1 cellular context compared by ENCODE assay signal in the genomic region with DNA sequence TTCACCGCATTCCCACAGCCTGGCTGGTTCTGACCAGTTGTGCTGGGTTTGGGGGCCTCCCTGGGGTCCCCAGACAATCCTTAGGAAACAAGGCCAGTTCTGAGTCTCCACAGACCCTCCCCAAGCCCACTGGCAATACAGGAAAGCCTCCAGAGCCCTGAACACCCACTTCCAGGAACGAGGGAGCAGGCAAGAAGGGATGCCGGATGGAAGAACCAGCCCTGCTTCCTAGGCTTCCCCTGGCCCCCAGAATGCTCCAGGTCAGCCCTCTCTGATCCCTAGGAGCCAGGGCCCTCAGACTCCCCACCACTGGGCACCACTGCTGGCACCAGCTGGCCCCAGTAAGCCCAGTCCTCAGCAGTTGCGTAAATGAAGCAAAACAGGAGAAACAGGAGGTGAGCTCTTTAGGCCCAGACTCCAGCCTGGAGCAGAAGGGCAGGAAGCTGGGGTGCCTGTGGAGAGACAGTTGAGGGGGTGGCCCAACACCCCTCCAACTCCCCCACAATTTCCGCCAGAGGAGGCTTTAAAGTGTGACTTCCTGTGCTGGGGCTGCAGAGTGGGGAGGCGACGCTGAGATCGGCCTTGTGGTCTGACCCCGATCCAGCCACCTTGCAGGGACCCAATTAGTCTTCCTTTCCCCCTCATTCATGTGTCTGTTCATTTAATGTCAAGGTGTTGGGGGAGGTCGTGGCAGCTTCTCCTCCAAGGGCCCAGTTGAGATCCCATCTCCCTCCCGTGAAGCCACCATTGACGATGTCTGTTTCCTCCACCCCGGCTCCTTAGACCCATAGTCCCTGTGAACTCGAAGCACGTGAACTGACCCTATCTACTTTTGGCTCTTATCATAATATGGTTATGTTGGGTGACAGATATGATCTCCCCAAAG.
TF ChIP-seq lines count a peak whose summit lies in the region.

No MANE protein-coding gene starts in this region.

TF ChIP-seq in A549, 52 proteins besides CTCF, POLR2A, EP300 and RAD21:
- TF ChIP-seq TFCP2L1 (CRISPR knock-in tag; IDR thresholded peaks at IDR 0.05) (0 out of 2 replicates have a peak, but pooled peaks have one; percentile 12), HDAC2 (IDR thresholded peaks at IDR 0.05) (no peak), JUN (IDR thresholded peaks at IDR 0.05) (peak in 1 of 2 experiments; percentile 91; a peak in 4 of 5 replicates), CBX2 (IDR thresholded peaks at IDR 0.05; ENCODE audit: borderline replicate concordance, low read depth) (no peak), NFE2L2 (conservative IDR thresholded peaks at IDR 0.05; ENCODE audit: low read length) (no peak), ZNF302 (CRISPR knock-in tag; IDR thresholded peaks at IDR 0.05) (peak; percentile 60; the same call in 1 of the 2 replicates), ESRRA (IDR thresholded peaks at IDR 0.05; ENCODE audit: borderline replicate concordance, low read length) (no peak), HOXB5 (CRISPR knock-in tag; IDR thresholded peaks at IDR 0.05) (peak; percentile 25), KDM5A (IDR thresholded peaks at IDR 0.05) (no peak), RNF2 (IDR thresholded peaks at IDR 0.05; ENCODE audit: borderline replicate concordance, low read depth) (no peak), CEBPB (IDR thresholded peaks at IDR 0.05) (peak; percentile 33 to 70; a peak in 2 of 4 replicates), JUNB (IDR thresholded peaks at IDR 0.05) (no peak), FOXS1 (CRISPR knock-in tag; IDR thresholded peaks at IDR 0.05) (peak; percentile 7; the same call in 1 of the 2 replicates), FOSB (CRISPR knock-in tag; IDR thresholded peaks at IDR 0.05) (peak; percentile 3; the same call in 1 of the 2 replicates), HOXB13 (CRISPR knock-in tag; IDR thresholded peaks at IDR 0.05; ENCODE audit: low read depth) (peak; percentile 57; the same call in 1 of the 2 replicates), CHD2 (IDR thresholded peaks at IDR 0.05; ENCODE audit: low read length, partially characterized antibody) (peak; percentile 7), TP53 (CRISPR knock-in tag; IDR thresholded peaks at IDR 0.05) (peak; percentile 62; the same call in 1 of the 2 replicates), EHF (CRISPR knock-in tag; IDR thresholded peaks at IDR 0.05) (peak; percentile 26), GATA3 (IDR thresholded peaks at IDR 0.05; ENCODE audit: borderline replicate concordance) (peak; percentile 19; the same call in 1 of the 2 replicates), HEYL (CRISPR knock-in tag; IDR thresholded peaks at IDR 0.05) (no peak), FOSL2 (IDR thresholded peaks at IDR 0.05) (no peak), FOSL2 (CRISPR knock-in tag; IDR thresholded peaks at IDR 0.05) (no peak), HOXA7 (CRISPR knock-in tag; IDR thresholded peaks at IDR 0.05) (peak; percentile 54; the same call in 1 of the 2 replicates)
- TF ChIP-seq, protein P1, sequence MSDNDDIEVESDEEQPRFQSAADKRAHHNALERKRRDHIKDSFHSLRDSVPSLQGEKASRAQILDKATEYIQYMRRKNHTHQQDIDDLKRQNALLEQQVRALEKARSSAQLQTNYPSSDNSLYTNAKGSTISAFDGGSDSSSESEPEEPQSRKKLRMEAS (IDR thresholded peaks at IDR 0.05): peak; percentile 50; the same call in 1 of the 2 replicates
- TF ChIP-seq, protein P2, sequence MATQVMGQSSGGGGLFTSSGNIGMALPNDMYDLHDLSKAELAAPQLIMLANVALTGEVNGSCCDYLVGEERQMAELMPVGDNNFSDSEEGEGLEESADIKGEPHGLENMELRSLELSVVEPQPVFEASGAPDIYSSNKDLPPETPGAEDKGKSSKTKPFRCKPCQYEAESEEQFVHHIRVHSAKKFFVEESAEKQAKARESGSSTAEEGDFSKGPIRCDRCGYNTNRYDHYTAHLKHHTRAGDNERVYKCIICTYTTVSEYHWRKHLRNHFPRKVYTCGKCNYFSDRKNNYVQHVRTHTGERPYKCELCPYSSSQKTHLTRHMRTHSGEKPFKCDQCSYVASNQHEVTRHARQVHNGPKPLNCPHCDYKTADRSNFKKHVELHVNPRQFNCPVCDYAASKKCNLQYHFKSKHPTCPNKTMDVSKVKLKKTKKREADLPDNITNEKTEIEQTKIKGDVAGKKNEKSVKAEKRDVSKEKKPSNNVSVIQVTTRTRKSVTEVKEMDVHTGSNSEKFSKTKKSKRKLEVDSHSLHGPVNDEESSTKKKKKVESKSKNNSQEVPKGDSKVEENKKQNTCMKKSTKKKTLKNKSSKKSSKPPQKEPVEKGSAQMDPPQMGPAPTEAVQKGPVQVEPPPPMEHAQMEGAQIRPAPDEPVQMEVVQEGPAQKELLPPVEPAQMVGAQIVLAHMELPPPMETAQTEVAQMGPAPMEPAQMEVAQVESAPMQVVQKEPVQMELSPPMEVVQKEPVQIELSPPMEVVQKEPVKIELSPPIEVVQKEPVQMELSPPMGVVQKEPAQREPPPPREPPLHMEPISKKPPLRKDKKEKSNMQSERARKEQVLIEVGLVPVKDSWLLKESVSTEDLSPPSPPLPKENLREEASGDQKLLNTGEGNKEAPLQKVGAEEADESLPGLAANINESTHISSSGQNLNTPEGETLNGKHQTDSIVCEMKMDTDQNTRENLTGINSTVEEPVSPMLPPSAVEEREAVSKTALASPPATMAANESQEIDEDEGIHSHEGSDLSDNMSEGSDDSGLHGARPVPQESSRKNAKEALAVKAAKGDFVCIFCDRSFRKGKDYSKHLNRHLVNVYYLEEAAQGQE (IDR thresholded peaks at IDR 0.05): peak; percentile 3; the same call in 1 of the 2 replicates
- TF ChIP-seq, protein P3, sequence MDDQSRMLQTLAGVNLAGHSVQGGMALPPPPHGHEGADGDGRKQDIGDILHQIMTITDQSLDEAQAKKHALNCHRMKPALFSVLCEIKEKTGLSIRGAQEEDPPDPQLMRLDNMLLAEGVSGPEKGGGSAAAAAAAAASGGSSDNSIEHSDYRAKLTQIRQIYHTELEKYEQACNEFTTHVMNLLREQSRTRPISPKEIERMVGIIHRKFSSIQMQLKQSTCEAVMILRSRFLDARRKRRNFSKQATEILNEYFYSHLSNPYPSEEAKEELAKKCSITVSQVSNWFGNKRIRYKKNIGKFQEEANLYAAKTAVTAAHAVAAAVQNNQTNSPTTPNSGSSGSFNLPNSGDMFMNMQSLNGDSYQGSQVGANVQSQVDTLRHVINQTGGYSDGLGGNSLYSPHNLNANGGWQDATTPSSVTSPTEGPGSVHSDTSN (IDR thresholded peaks at IDR 0.05): peak; percentile 21; the same call in 1 of the 2 replicates
- TF ChIP-seq, protein P4, sequence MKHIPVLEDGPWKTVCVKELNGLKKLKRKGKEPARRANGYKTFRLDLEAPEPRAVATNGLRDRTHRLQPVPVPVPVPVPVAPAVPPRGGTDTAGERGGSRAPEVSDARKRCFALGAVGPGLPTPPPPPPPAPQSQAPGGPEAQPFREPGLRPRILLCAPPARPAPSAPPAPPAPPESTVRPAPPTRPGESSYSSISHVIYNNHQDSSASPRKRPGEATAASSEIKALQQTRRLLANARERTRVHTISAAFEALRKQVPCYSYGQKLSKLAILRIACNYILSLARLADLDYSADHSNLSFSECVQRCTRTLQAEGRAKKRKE (CRISPR knock-in tag; IDR thresholded peaks at IDR 0.05; ENCODE audit: low read depth): 0 out of 2 replicates have a peak, but pooled peaks have one; percentile 25
- TF ChIP-seq, protein P5, sequence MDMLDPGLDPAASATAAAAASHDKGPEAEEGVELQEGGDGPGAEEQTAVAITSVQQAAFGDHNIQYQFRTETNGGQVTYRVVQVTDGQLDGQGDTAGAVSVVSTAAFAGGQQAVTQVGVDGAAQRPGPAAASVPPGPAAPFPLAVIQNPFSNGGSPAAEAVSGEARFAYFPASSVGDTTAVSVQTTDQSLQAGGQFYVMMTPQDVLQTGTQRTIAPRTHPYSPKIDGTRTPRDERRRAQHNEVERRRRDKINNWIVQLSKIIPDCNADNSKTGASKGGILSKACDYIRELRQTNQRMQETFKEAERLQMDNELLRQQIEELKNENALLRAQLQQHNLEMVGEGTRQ (IDR thresholded peaks at IDR 0.05): 0 out of 2 replicates have a peak, but pooled peaks have one; percentile 27
- TF ChIP-seq, protein P6, sequence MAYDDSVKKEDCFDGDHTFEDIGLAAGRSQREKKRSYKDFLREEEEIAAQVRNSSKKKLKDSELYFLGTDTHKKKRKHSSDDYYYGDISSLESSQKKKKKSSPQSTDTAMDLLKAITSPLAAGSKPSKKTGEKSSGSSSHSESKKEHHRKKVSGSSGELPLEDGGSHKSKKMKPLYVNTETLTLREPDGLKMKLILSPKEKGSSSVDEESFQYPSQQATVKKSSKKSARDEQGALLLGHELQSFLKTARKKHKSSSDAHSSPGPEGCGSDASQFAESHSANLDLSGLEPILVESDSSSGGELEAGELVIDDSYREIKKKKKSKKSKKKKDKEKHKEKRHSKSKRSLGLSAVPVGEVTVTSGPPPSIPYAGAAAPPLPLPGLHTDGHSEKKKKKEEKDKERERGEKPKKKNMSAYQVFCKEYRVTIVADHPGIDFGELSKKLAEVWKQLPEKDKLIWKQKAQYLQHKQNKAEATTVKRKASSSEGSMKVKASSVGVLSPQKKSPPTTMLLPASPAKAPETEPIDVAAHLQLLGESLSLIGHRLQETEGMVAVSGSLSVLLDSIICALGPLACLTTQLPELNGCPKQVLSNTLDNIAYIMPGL (CRISPR knock-in tag; IDR thresholded peaks at IDR 0.05; ENCODE audit: borderline replicate concordance): peak; percentile 24; the same call in 1 of the 2 replicates
- TF ChIP-seq, protein P7, sequence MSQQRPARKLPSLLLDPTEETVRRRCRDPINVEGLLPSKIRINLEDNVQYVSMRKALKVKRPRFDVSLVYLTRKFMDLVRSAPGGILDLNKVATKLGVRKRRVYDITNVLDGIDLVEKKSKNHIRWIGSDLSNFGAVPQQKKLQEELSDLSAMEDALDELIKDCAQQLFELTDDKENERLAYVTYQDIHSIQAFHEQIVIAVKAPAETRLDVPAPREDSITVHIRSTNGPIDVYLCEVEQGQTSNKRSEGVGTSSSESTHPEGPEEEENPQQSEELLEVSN (IDR thresholded peaks at IDR 0.05; ENCODE audit: borderline replicate concordance, low read depth): peak; percentile 78; the same call in 1 of the 2 replicates
TF ChIP-seq in A549: peak in this region for 20.
